In the genomic region with DNA sequence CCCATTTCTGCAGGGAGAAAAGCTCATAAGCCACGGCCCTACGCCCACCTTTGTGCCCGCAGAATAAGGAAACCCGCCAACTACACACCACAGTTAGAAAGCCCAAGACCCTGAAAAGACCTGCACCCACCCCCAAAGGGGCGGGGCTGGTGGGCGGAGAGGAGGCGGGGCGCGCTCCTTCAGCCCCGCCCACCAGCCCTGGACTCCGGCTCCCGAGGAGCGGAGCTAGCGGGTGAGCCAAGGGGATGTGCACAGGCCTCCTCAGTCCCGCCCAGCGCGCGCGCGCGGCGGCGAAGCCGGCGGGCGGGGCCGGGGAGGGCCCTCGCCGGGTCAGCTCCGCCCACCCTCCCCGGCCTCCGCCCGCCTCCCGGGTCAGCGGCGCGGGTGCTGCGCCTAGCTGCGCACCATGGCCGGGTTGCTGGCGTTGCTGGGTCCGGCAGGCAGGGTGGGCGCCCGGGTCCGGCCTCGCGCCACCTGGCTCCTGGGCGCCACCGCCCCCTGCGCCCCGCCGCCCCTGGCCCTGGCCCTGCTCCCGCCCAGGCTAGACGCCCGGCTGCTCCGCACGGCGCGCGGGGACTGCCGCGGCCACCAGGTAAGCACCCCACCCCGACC, we compare ENCODE assay signal across 8 cellular contexts. TPM values are rescaled to one million over a fixed set of nuclear protein-coding genes. Genes with fewer than 3 reads are reported as not detected.
DNase-seq lines count a peak whose midpoint lies in the region; ATAC-seq and TF ChIP-seq lines count a peak whose summit lies in the region.

A gene with protein sequence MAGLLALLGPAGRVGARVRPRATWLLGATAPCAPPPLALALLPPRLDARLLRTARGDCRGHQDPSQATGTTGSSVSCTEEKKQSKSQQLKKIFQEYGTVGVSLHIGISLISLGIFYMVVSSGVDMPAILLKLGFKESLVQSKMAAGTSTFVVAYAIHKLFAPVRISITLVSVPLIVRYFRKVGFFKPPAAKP (plus strand): TSS at position 375 of the 612 bp plus-strand sequence. CDS start 32 bp downstream, at position 407.

- peak within 1 kb of the TSS; percentile 98 for H3K4me2 ChIP-seq in BLaER1

- H3K4me1 ChIP-seq in BLaER1 (peaks cover 22% of the 10 kb centered on the region), lung (ENCODE audit: control insufficient read depth in 2 of 2, insufficient read depth in 2 of 2, low read length in 2 of 2) (peaks cover 5 to 8% of the 10 kb centered on the region in 2 donors)

- H3K4me3 ChIP-seq in BLaER1 (peak within 1 kb of the TSS; percentile 82), lung (peak within 1 kb of the TSS; percentile 90)

- H4K20me1 ChIP-seq in BLaER1 = no peaks in the 10 kb centered on the region

- H3K27me3 ChIP-seq in BLaER1 = no peaks in the 10 kb centered on the region
- no peaks in the 10 kb centered on the region for H3K27me3 ChIP-seq in lung (ENCODE audit: control insufficient read depth, insufficient read depth)

- no peaks in the 10 kb centered on the region for H3K9me3 ChIP-seq in BLaER1
- no peaks in the 10 kb centered on the region for H3K9me3 ChIP-seq in lung (ENCODE audit: control insufficient read depth in 2 of 2, insufficient read depth in 1 of 2, low read length in 1 of 2)

- H3K9ac ChIP-seq in BLaER1 = peak within 1 kb of the TSS; percentile 80

- H3K36me3 ChIP-seq in BLaER1 (no peaks in the 10 kb centered on the region), lung (ENCODE audit: control insufficient read depth in 2 of 2, insufficient read depth in 2 of 2, low read length in 2 of 2) (no peaks in the 10 kb centered on the region)

- TF ChIP-seq CTCF in lung (IDR thresholded peaks at IDR 0.05; ENCODE audit: control extremely low read depth, extremely low read depth) = no peak

- H3K27ac ChIP-seq in BLaER1 (peak within 1 kb of the TSS; percentile 61), lung (ENCODE audit: low read depth in 1 of 2, low read length in 1 of 2) (peak within 1 kb of the TSS; percentile 68 to 84)

- DNase-seq in NCI-H774 (lab: John Stamatoyannopoulos, UW) = peak; percentile 88
- peak; percentile 90 for DNase-seq in activated CD8-positive, alpha-beta memory T cell treated with anti-CD3 and anti-CD28 coated beads for 24 hours
- peak; percentile 71 for DNase-seq in effector CD4-positive, alpha-beta T cell
- peak; percentile 83 for DNase-seq in lung (ENCODE audit: low spot score)
- DNase-seq in stimulated activated CD4-positive, alpha-beta T cell treated with anti-CD3 and anti-CD28 coated beads, TNF-alpha, amount 100 ng/mL, for 24 hours (ENCODE audit: low read depth in 3 of 3) = peak; percentile 58 to 80 (median 68)

- 1% methylated on average over 36 to 63 of the region's 63 CpGs for WGBS in lung, 2 donors

- ATAC-seq in GM19395 (IDR thresholded peaks at IDR 0.05; ENCODE audit: unreplicated experiment) = peak; percentile 91
- ATAC-seq in HG03521 (IDR thresholded peaks at IDR 0.05; ENCODE audit: unreplicated experiment) = peak; percentile 98
- ATAC-seq in lung (ENCODE audit: insufficient read depth, low FRiP score) = peak; percentile 99

RNA-seq across cellular contexts. Expression of the gene that starts here (rescaled TPM):
- 10 to 100 TPM; 27.3 to 41.7 TPM for total RNA-seq in lung
- polyA plus RNA-seq in lung = 10 to 100 TPM; 18.7 to 22.8 TPM

Comparison
In these comparisons a context has a peak if more than half of its experiments do, and no peak if none do; other contexts are left out.
1. Peak in every context shown above with its lines: DNase-seq, ATAC-seq, H3K4me3 ChIP-seq and H3K27ac ChIP-seq.